In genomic region chr1:39173995-39174380, GRCh38 we compare ENCODE assay signal across 12 cellular contexts. TPM values are rescaled to one million over a fixed set of nuclear protein-coding genes. Genes with fewer than 3 reads are reported as not detected.
A peak's percentile ranks its signal among the peaks of the same experiment; 100 is the strongest.
DNase-seq lines count a peak whose midpoint lies in the region; ATAC-seq, FAIRE-seq and TF ChIP-seq lines count a peak whose summit lies in the region.
"Had no signal": no experiment of that assay in that cellular context is flagged by ENCODE, and none has a peak within 500 bp of the region (broad histone marks: within the 10 kb centered on the region; RNA-seq: fewer than 3 reads in every experiment).

No MANE protein-coding gene starts in this region.

- no peak overlapping the region for H3K27ac ChIP-seq in keratinocyte (ENCODE audit: control insufficient read depth, insufficient read depth, low read length)

- H3K27me3 ChIP-seq in keratinocyte (ENCODE audit: control insufficient read depth, extremely low read depth, insufficient read depth, low read length), result no peaks in the 10 kb centered on the region
- H3K27me3 ChIP-seq in skeletal muscle satellite cell (ENCODE audit: control insufficient read depth, insufficient read depth, low read length), result no peaks in the 10 kb centered on the region

- no peak overlapping the region for H3K4me2 ChIP-seq in keratinocyte (ENCODE audit: control insufficient read depth, extremely low read depth, insufficient read depth, low read depth, low read length)
- H3K4me2 ChIP-seq in skeletal muscle satellite cell (ENCODE audit: low read length), result peak overlapping the region; percentile 39

- dilution Hi-C loops in keratinocyte (cut with MboI; ENCODE audit: extremely low pct_ligation_motif_present, low sequenced_read_pairs), result no loop called here

- peaks cover 2% of the 10 kb centered on the region for H4K20me1 ChIP-seq in keratinocyte (ENCODE audit: control insufficient read depth, extremely low read depth, insufficient read depth, low read length)

- H3K9me3 ChIP-seq in keratinocyte (ENCODE audit: control insufficient read depth, low read depth, low read length) (no peaks in the 10 kb centered on the region), skeletal muscle satellite cell (replicated peaks; ENCODE audit: low read length) (no peaks in the 10 kb centered on the region)

- H3K4me3 ChIP-seq in keratinocyte (ENCODE audit: control insufficient read depth in 2 of 3, extremely low read depth in 1 of 3, insufficient read depth in 2 of 3, low read depth in 1 of 3, low read length in 3 of 3) (no peak overlapping the region), skeletal muscle satellite cell (ENCODE audit: low read length) (no peak overlapping the region)

- DNase-seq in chondrocyte (ENCODE audit: low spot score), result no peak
- no peak for DNase-seq in keratinocyte (ENCODE audit: low read depth, low spot score)
- DNase-seq in AG08395 (ENCODE audit: low spot score), result no peak
- DNase-seq in NCI-H1048 (lab: John Stamatoyannopoulos, UW), result no peak
- no peak for DNase-seq in HCEC 1CT
- DNase-seq: activated CD4-positive, alpha-beta memory T cell treated with anti-CD3 and anti-CD28 coated beads, Interleukin-2, amount 10 ng/mL, durations not matched to agents 7 days and 5 days; mesendoderm; NCI-H524 treated with DMSO at 0.1 percent for 48 hours; stimulated activated naive B cell treated with anti-CD40 and anti-IgM and Interleukin-4, amounts not matched to agents 10 μg/mL and 1 μg/mL and 100 μg/mL, for 72 hours had no signal

- peak; percentile 76 for FAIRE-seq in G401.6 (lab: Jason Lieb, UNC)
- peak; percentile 68 for FAIRE-seq in keratinocyte (lab: Jason Lieb, UNC)

- peaks cover 3% of the 10 kb centered on the region for H3K9me1 ChIP-seq in keratinocyte (ENCODE audit: control insufficient read depth, extremely low read depth, insufficient read depth, low read length)

- no peaks in the 10 kb centered on the region for H3K36me3 ChIP-seq in keratinocyte (ENCODE audit: control insufficient read depth in 2 of 2, extremely low read depth in 1 of 2, insufficient read depth in 2 of 2, low read length in 2 of 2)
- no peaks in the 10 kb centered on the region for H3K36me3 ChIP-seq in skeletal muscle satellite cell (ENCODE audit: insufficient read depth, low read length)

- peak overlapping the region; percentile 93 for H3K27ac Mint-ChIP-seq in chondrocyte (ENCODE audit: unreplicated experiment)
- H3K27ac Mint-ChIP-seq: activated CD4-positive, alpha-beta memory T cell treated with anti-CD3 and anti-CD28 coated beads, Interleukin-2, amount 10 ng/mL, durations not matched to agents 7 days and 5 days; stimulated activated naive B cell treated with anti-CD40 and anti-IgM and Interleukin-4, amounts not matched to agents 10 μg/mL and 1 μg/mL and 100 μg/mL, for 72 hours had no signal

- H2AFZ ChIP-seq in keratinocyte (ENCODE audit: control insufficient read depth, low read length), result no peak overlapping the region

- peaks cover 93% of the 10 kb centered on the region for H3K4me1 Mint-ChIP-seq in chondrocyte (ENCODE audit: low read depth)
- H3K4me1 Mint-ChIP-seq: activated CD4-positive, alpha-beta memory T cell treated with anti-CD3 and anti-CD28 coated beads, Interleukin-2, amount 10 ng/mL, durations not matched to agents 7 days and 5 days had no signal

- H3K4me3 Mint-ChIP-seq in chondrocyte (ENCODE audit: unreplicated experiment), result peak overlapping the region; percentile 35
- H3K4me3 Mint-ChIP-seq: activated CD4-positive, alpha-beta memory T cell treated with anti-CD3 and anti-CD28 coated beads, Interleukin-2, amount 10 ng/mL, durations not matched to agents 7 days and 5 days; stimulated activated naive B cell treated with anti-CD40 and anti-IgM and Interleukin-4, amounts not matched to agents 10 μg/mL and 1 μg/mL and 100 μg/mL, for 72 hours had no signal

- no peaks in the 10 kb centered on the region for H3K9me3 Mint-ChIP-seq in chondrocyte (ENCODE audit: low read depth)
- H3K9me3 Mint-ChIP-seq: activated CD4-positive, alpha-beta memory T cell treated with anti-CD3 and anti-CD28 coated beads, Interleukin-2, amount 10 ng/mL, durations not matched to agents 7 days and 5 days; stimulated activated naive B cell treated with anti-CD40 and anti-IgM and Interleukin-4, amounts not matched to agents 10 μg/mL and 1 μg/mL and 100 μg/mL, for 72 hours had no signal

- peaks cover 86% of the 10 kb centered on the region for H3K79me2 ChIP-seq in keratinocyte (ENCODE audit: control insufficient read depth, insufficient read depth, low read length)

- TF ChIP-seq CTCF in chondrocyte (IDR thresholded peaks at IDR 0.05), result no peak
- no peak for TF ChIP-seq CTCF in keratinocyte (optimal IDR thresholded peaks at IDR 0.05 in 1 of 3, IDR thresholded peaks at IDR 0.05 in 1 of 3, conservative IDR thresholded peaks at IDR 0.05 in 1 of 3; ENCODE audit: extremely low read depth in 1 of 3, insufficient read depth in 2 of 3, low read length in 3 of 3)

- no peaks in the 10 kb centered on the region for H3K36me3 Mint-ChIP-seq in chondrocyte (ENCODE audit: low read depth)
- H3K36me3 Mint-ChIP-seq: stimulated activated naive B cell treated with anti-CD40 and anti-IgM and Interleukin-4, amounts not matched to agents 10 μg/mL and 1 μg/mL and 100 μg/mL, for 72 hours had no signal

- no peak overlapping the region for H3K9ac ChIP-seq in keratinocyte (ENCODE audit: control insufficient read depth, extremely low read depth, insufficient read depth, low read length)
- H3K9ac ChIP-seq in skeletal muscle satellite cell (ENCODE audit: low read depth, low read length), result peak overlapping the region; percentile 38

- ATAC-seq in HG02798 (IDR thresholded peaks at IDR 0.05; ENCODE audit: poor library complexity, unreplicated experiment), result no peak
- ATAC-seq: stimulated activated naive B cell treated with anti-CD40 and anti-IgM and Interleukin-4, amounts not matched to agents 10 μg/mL and 1 μg/mL and 100 μg/mL, for 72 hours had no signal

- H3K4me1 ChIP-seq in keratinocyte (ENCODE audit: control insufficient read depth, extremely low read depth, insufficient read depth, low read length) (peaks cover 62% of the 10 kb centered on the region), skeletal muscle satellite cell (ENCODE audit: control insufficient read depth, insufficient read depth, low read length) (peaks cover 57% of the 10 kb centered on the region)

- H3K27me3 Mint-ChIP-seq in chondrocyte (ENCODE audit: low read depth), result no peaks in the 10 kb centered on the region
- H3K27me3 Mint-ChIP-seq: activated CD4-positive, alpha-beta memory T cell treated with anti-CD3 and anti-CD28 coated beads, Interleukin-2, amount 10 ng/mL, durations not matched to agents 7 days and 5 days; stimulated activated naive B cell treated with anti-CD40 and anti-IgM and Interleukin-4, amounts not matched to agents 10 μg/mL and 1 μg/mL and 100 μg/mL, for 72 hours had no signal

RNA-seq across cellular contexts. Expression of gene MACF1, which starts 30.5 kb away (rescaled TPM):
- total RNA-seq in chondrocyte, result 377 to 446 TPM (median 386 TPM) in 3 replicates
- polyA plus RNA-seq in keratinocyte, result 84.8 to 111 TPM (median 96.9 TPM) in 3 replicates
- polyA plus RNA-seq in keratinocyte (2011; ENCODE audit: low read depth), result 210 TPM
- 32.6 and 38.9 TPM in 2 replicates for polyA plus RNA-seq in keratinocyte (2011; cell fraction: cytosol; rRNA removed)
- polyA plus RNA-seq in keratinocyte (2011; cell fraction: nucleus; rRNA removed), result 432 and 528 TPM in 2 replicates
- 132 and 145 TPM in 2 replicates for polyA plus RNA-seq in keratinocyte (2012; ENCODE audit: low replicate concordance)
- polyA minus RNA-seq in keratinocyte, result 223 to 562 TPM (median 369 TPM) in 3 replicates
- 87.1 TPM for polyA minus RNA-seq in keratinocyte (2011; cell fraction: cytosol; rRNA and poly(A)+ RNA removed)
- polyA minus RNA-seq in keratinocyte (2011; cell fraction: nucleus; rRNA and poly(A)+ RNA removed), result 697 and 1,508 TPM in 2 replicates
- 124 and 151 TPM in 2 replicates for total RNA-seq in skeletal muscle satellite cell (2012; rRNA removed)
